In genomic region chr7:114930829-114931655, GRCh38 we compare ENCODE assay signal across 1 cellular context.
A peak's percentile ranks its signal among the peaks of the same experiment; 100 is the strongest.
TF ChIP-seq lines count a peak whose summit lies in the region.

No MANE protein-coding gene starts in this region.

TF ChIP-seq in GM12878, 131 proteins besides CTCF, POLR2A, EP300 and RAD21 (continued from another document and continues in another):
- TF ChIP-seq HCFC1 (IDR thresholded peaks at IDR 0.05; ENCODE audit: low read length) (no peak), PBX3 (IDR thresholded peaks at IDR 0.05; ENCODE audit: insufficient replicate concordance, low read depth, low read length) (no peak), CREB1 (IDR thresholded peaks at IDR 0.05; ENCODE audit: low read depth) (no peak), ZNF217 (IDR thresholded peaks at IDR 0.05) (no peak), BMI1 (IDR thresholded peaks at IDR 0.05; ENCODE audit: borderline replicate concordance) (0 out of 2 replicates have a peak, but pooled peaks have one; percentile 12), SKIL (IDR thresholded peaks at IDR 0.05; ENCODE audit: low read depth, poor library complexity, severe bottlenecking) (no peak), ZNF274 (IDR thresholded peaks at IDR 0.05; ENCODE audit: insufficient read depth, insufficient read length) (no peak), FOS (IDR thresholded peaks at IDR 0.05; ENCODE audit: borderline replicate concordance, extremely low read depth, insufficient read length) (no peak), LARP7 (IDR thresholded peaks at IDR 0.05) (no peak), TBL1XR1 (IDR thresholded peaks at IDR 0.05; ENCODE audit: low read depth, low read length) (peak; percentile 43; the same call in 1 of the 2 replicates), KDM1A (IDR thresholded peaks at IDR 0.05; ENCODE audit: borderline replicate concordance) (no peak), DPF2 (IDR thresholded peaks at IDR 0.05) (0 out of 2 replicates have a peak, but pooled peaks have one; percentile 87), SMAD5 (IDR thresholded peaks at IDR 0.05; ENCODE audit: low read depth) (no peak), POU2F2 (IDR thresholded peaks at IDR 0.05; ENCODE audit: borderline replicate concordance, low read depth, low read length) (no peak), ZSCAN29 (IDR thresholded peaks at IDR 0.05) (no peak), ZNF384 (IDR thresholded peaks at IDR 0.05; ENCODE audit: borderline replicate concordance, low read depth, low read length) (no peak), NKRF (conservative IDR thresholded peaks at IDR 0.05) (peak; percentile 43; the same call in 1 of the 2 replicates), IRF4 (IDR thresholded peaks at IDR 0.05; ENCODE audit: low read depth, low read length) (no peak), RUNX3 (IDR thresholded peaks at IDR 0.05; ENCODE audit: low read length) (peak; percentile 90), SMC3 (IDR thresholded peaks at IDR 0.05; ENCODE audit: borderline replicate concordance, low read length) (no peak), E2F8 (IDR thresholded peaks at IDR 0.05; ENCODE audit: low read depth, partially characterized antibody) (no peak), TAF1 (IDR thresholded peaks at IDR 0.05; ENCODE audit: borderline replicate concordance, low read depth, low read length) (no peak), YY1 (IDR thresholded peaks at IDR 0.05; ENCODE audit: low read depth, low read length) (no peak), BHLHE40 (IDR thresholded peaks at IDR 0.05; ENCODE audit: borderline replicate concordance in 1 of 2, low read depth in 2 of 2, low read length in 1 of 2) (no peak), EZH2 (IDR thresholded peaks at IDR 0.05; ENCODE audit: borderline replicate concordance, control insufficient read depth, low read depth, low read length) (no peak), SIN3A (IDR thresholded peaks at IDR 0.05; ENCODE audit: low read depth, low read length) (no peak), ASH2L (IDR thresholded peaks at IDR 0.05; ENCODE audit: borderline replicate concordance, low read depth) (no peak), RAD51 (IDR thresholded peaks at IDR 0.05) (peak; percentile 21; the same call in 1 of the 2 replicates), RELA (IDR thresholded peaks at IDR 0.05; ENCODE audit: borderline replicate concordance, partially characterized antibody) (no peak), PAX8 (IDR thresholded peaks at IDR 0.05) (no peak), ATF7 (IDR thresholded peaks at IDR 0.05; ENCODE audit: low read depth) (peak; percentile 67), ZNF622 (IDR thresholded peaks at IDR 0.05) (no peak), RB1 (IDR thresholded peaks at IDR 0.05; ENCODE audit: borderline replicate concordance) (no peak; the same call in 1 of the 2 replicates), EGR1 (IDR thresholded peaks at IDR 0.05; ENCODE audit: borderline replicate concordance in 1 of 2, low read depth in 2 of 2, low read length in 2 of 2) (no peak), JUND (IDR thresholded peaks at IDR 0.05; ENCODE audit: low read depth, low read length) (no peak), SP1 (IDR thresholded peaks at IDR 0.05; ENCODE audit: low read depth, low read length) (no peak), ZNF207 (IDR thresholded peaks at IDR 0.05; ENCODE audit: borderline replicate concordance) (no peak), MTA3 (IDR thresholded peaks at IDR 0.05; ENCODE audit: borderline replicate concordance, low read length) (no peak), HDGF (IDR thresholded peaks at IDR 0.05) (no peak), RELB (IDR thresholded peaks at IDR 0.05; ENCODE audit: low read depth) (peak; percentile 68), ZNF24 (IDR thresholded peaks at IDR 0.05) (0 out of 2 replicates have a peak, but pooled peaks have one; percentile 20), STAT3 (IDR thresholded peaks at IDR 0.05; ENCODE audit: low read depth, low read length) (no peak), ZBTB40 (IDR thresholded peaks at IDR 0.05; ENCODE audit: borderline replicate concordance) (no peak), ZBED1 (IDR thresholded peaks at IDR 0.05; ENCODE audit: borderline replicate concordance) (0 out of 2 replicates have a peak, but pooled peaks have one; percentile 18), CBFB (IDR thresholded peaks at IDR 0.05; ENCODE audit: low read depth) (no peak), ZBTB33 (IDR thresholded peaks at IDR 0.05) (no peak), SREBF1 (IDR thresholded peaks at IDR 0.05; ENCODE audit: low read length) (no peak), BCLAF1 (IDR thresholded peaks at IDR 0.05) (no peak), STAT1 (conservative IDR thresholded peaks at IDR 0.05) (no peak), CEBPB (IDR thresholded peaks at IDR 0.05; ENCODE audit: borderline replicate concordance in 1 of 2, low read depth in 2 of 2, low read length in 2 of 2) (no peak)
